2 cellular contexts compared by ENCODE assay signal in genomic region chr19:52229524-52229923, GRCh38.
TF ChIP-seq lines count a peak whose summit lies in the region.

No MANE protein-coding gene starts in this region.

TF ChIP-seq in HCT116, 20 proteins besides CTCF, POLR2A, EP300 and RAD21:
- TF ChIP-seq SP1 (IDR thresholded peaks at IDR 0.05; ENCODE audit: low read depth) (no peak), CEBPB (IDR thresholded peaks at IDR 0.05; ENCODE audit: low read depth) (no peak), ELF1 (IDR thresholded peaks at IDR 0.05; ENCODE audit: borderline replicate concordance, low read depth) (no peak), SRF (IDR thresholded peaks at IDR 0.05; ENCODE audit: low read depth) (no peak), EGR1 (IDR thresholded peaks at IDR 0.05; ENCODE audit: low read depth) (no peak), ZBTB33 (IDR thresholded peaks at IDR 0.05; ENCODE audit: extremely low read depth, insufficient replicate concordance, low read length) (no peak), MAX (IDR thresholded peaks at IDR 0.05) (no peak), FOSL1 (IDR thresholded peaks at IDR 0.05; ENCODE audit: low read depth) (no peak), JUND (IDR thresholded peaks at IDR 0.05) (no peak), ZNF274 (IDR thresholded peaks at IDR 0.05; ENCODE audit: low read depth, low read length) (no peak), POLR2AphosphoS5 (IDR thresholded peaks at IDR 0.05; ENCODE audit: low read depth, low read length) (no peak), EZH2phosphoT487 (IDR thresholded peaks at IDR 0.05; ENCODE audit: borderline replicate concordance) (no peak)

TF ChIP-seq in H1, 55 proteins besides CTCF, POLR2A, EP300 and RAD21:
- 0 out of 2 replicates have a peak, but pooled peaks have one; percentile 24 for TF ChIP-seq MAX (IDR thresholded peaks at IDR 0.05)
- TF ChIP-seq HDAC6 (IDR thresholded peaks at IDR 0.05; ENCODE audit: low read depth, low read length), result no peak
- no peak for TF ChIP-seq SAP30 (IDR thresholded peaks at IDR 0.05; ENCODE audit: insufficient read depth, insufficient replicate concordance, low read length)
- TF ChIP-seq, protein P1, sequence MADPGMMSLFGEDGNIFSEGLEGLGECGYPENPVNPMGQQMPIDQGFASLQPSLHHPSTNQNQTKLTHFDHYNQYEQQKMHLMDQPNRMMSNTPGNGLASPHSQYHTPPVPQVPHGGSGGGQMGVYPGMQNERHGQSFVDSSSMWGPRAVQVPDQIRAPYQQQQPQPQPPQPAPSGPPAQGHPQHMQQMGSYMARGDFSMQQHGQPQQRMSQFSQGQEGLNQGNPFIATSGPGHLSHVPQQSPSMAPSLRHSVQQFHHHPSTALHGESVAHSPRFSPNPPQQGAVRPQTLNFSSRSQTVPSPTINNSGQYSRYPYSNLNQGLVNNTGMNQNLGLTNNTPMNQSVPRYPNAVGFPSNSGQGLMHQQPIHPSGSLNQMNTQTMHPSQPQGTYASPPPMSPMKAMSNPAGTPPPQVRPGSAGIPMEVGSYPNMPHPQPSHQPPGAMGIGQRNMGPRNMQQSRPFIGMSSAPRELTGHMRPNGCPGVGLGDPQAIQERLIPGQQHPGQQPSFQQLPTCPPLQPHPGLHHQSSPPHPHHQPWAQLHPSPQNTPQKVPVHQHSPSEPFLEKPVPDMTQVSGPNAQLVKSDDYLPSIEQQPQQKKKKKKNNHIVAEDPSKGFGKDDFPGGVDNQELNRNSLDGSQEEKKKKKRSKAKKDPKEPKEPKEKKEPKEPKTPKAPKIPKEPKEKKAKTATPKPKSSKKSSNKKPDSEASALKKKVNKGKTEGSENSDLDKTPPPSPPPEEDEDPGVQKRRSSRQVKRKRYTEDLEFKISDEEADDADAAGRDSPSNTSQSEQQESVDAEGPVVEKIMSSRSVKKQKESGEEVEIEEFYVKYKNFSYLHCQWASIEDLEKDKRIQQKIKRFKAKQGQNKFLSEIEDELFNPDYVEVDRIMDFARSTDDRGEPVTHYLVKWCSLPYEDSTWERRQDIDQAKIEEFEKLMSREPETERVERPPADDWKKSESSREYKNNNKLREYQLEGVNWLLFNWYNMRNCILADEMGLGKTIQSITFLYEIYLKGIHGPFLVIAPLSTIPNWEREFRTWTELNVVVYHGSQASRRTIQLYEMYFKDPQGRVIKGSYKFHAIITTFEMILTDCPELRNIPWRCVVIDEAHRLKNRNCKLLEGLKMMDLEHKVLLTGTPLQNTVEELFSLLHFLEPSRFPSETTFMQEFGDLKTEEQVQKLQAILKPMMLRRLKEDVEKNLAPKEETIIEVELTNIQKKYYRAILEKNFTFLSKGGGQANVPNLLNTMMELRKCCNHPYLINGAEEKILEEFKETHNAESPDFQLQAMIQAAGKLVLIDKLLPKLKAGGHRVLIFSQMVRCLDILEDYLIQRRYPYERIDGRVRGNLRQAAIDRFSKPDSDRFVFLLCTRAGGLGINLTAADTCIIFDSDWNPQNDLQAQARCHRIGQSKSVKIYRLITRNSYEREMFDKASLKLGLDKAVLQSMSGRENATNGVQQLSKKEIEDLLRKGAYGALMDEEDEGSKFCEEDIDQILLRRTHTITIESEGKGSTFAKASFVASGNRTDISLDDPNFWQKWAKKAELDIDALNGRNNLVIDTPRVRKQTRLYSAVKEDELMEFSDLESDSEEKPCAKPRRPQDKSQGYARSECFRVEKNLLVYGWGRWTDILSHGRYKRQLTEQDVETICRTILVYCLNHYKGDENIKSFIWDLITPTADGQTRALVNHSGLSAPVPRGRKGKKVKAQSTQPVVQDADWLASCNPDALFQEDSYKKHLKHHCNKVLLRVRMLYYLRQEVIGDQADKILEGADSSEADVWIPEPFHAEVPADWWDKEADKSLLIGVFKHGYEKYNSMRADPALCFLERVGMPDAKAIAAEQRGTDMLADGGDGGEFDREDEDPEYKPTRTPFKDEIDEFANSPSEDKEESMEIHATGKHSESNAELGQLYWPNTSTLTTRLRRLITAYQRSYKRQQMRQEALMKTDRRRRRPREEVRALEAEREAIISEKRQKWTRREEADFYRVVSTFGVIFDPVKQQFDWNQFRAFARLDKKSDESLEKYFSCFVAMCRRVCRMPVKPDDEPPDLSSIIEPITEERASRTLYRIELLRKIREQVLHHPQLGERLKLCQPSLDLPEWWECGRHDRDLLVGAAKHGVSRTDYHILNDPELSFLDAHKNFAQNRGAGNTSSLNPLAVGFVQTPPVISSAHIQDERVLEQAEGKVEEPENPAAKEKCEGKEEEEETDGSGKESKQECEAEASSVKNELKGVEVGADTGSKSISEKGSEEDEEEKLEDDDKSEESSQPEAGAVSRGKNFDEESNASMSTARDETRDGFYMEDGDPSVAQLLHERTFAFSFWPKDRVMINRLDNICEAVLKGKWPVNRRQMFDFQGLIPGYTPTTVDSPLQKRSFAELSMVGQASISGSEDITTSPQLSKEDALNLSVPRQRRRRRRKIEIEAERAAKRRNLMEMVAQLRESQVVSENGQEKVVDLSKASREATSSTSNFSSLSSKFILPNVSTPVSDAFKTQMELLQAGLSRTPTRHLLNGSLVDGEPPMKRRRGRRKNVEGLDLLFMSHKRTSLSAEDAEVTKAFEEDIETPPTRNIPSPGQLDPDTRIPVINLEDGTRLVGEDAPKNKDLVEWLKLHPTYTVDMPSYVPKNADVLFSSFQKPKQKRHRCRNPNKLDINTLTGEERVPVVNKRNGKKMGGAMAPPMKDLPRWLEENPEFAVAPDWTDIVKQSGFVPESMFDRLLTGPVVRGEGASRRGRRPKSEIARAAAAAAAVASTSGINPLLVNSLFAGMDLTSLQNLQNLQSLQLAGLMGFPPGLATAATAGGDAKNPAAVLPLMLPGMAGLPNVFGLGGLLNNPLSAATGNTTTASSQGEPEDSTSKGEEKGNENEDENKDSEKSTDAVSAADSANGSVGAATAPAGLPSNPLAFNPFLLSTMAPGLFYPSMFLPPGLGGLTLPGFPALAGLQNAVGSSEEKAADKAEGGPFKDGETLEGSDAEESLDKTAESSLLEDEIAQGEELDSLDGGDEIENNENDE (IDR thresholded peaks at IDR 0.05; ENCODE audit: insufficient replicate concordance, low read length), result no peak
- TF ChIP-seq POLR2AphosphoS5 (IDR thresholded peaks at IDR 0.05; ENCODE audit: low read depth, low read length), result peak; percentile 20; the same call in 1 of the 2 replicates
